20 cellular contexts compared by ENCODE assay signal in genomic region chr10:34964166-34964800, GRCh38.
DNase-seq lines count a peak whose midpoint lies in the region; FAIRE-seq and TF ChIP-seq lines count a peak whose summit lies in the region.
"Had no signal": no experiment of that assay in that cellular context is flagged by ENCODE, and none has a peak within 500 bp of the region (broad histone marks: within the 10 kb centered on the region; RNA-seq: fewer than 3 reads in every experiment).

No MANE protein-coding gene starts in this region.

- H3K4me3 ChIP-seq in kidney (ENCODE audit: low read length in 2 of 2) = no peak overlapping the region
- H3K4me3 ChIP-seq in thyroid gland (replicated peaks in 1 of 3) = no peak overlapping the region
- H3K4me3 ChIP-seq: GM23248, HAP-1 had no signal

- H3K9ac ChIP-seq in kidney (ENCODE audit: low read length in 2 of 2) = no peak overlapping the region
- H3K9ac ChIP-seq: GM23248 had no signal

- 64 to 81% methylated on average over 10 to 13 of the region's 13 CpGs for whole genome bisulfite sequencing in thyroid gland, 2 donors

- peaks cover 37% of the 10 kb centered on the region for H3K4me1 Mint-ChIP-seq in nephron progenitor cell
- H3K4me1 Mint-ChIP-seq: CD4-positive, alpha-beta memory T cell had no signal

- H3K36me3 ChIP-seq in kidney (ENCODE audit: control insufficient read depth in 1 of 2, insufficient read depth in 2 of 2, low read length in 2 of 2) (no peaks in the 10 kb centered on the region), thyroid gland (no peaks in the 10 kb centered on the region)
- H3K36me3 ChIP-seq: HAP-1 had no signal

- no peaks in the 10 kb centered on the region for H3K9me3 Mint-ChIP-seq in nephron progenitor cell
- H3K9me3 Mint-ChIP-seq: CD4-positive, alpha-beta memory T cell; HFFc6 had no signal

- no peak for TF ChIP-seq CTCF in VCaP (conservative IDR thresholded peaks at IDR 0.05)
- TF ChIP-seq CTCF in kidney (IDR thresholded peaks at IDR 0.05; ENCODE audit: borderline replicate concordance, extremely low read depth, insufficient read depth) = no peak
- TF ChIP-seq CTCF in nephron progenitor cell (IDR thresholded peaks at IDR 0.05) = no peak
- no peak for TF ChIP-seq CTCF in thyroid gland (IDR thresholded peaks at IDR 0.05)

- intact Hi-C loops in kidney (cut with DNase I) = no loop called here
- intact Hi-C loops in thyroid gland (cut with DNase I) = loop anchor here (10.0 kb wide), 1 partner anchor 299 kb away; no protein-coding TSS in a partner anchor

- H3K4me3 Mint-ChIP-seq in nephron progenitor cell = no peak overlapping the region
- H3K4me3 Mint-ChIP-seq: CD4-positive, alpha-beta memory T cell; HFFc6 had no signal

- peaks cover 6% of the 10 kb centered on the region for H3K27me3 Mint-ChIP-seq in nephron progenitor cell (ENCODE audit: low read depth, poor library complexity)

- H3K9me3 ChIP-seq in kidney (ENCODE audit: control insufficient read depth in 1 of 2, low read length in 2 of 2) = no peaks in the 10 kb centered on the region
- H3K9me3 ChIP-seq in thyroid gland = no peaks in the 10 kb centered on the region
- H3K9me3 ChIP-seq: HAP-1 had no signal

- H3K27ac ChIP-seq in VCaP (peak overlapping the region; percentile 41; the same call in 1 of the 2 replicates), kidney (ENCODE audit: low read depth in 2 of 2, low read length in 2 of 2) (no peak overlapping the region), thyroid gland (peak overlapping the region; percentile 72 to 91 (median 77))
- H3K27ac ChIP-seq: GM23248 had no signal

- no peaks in the 10 kb centered on the region for H3K36me3 Mint-ChIP-seq in nephron progenitor cell (ENCODE audit: low read depth)
- H3K36me3 Mint-ChIP-seq: CD4-positive, alpha-beta memory T cell had no signal

- DNase-seq in kidney (peak; percentile 58), nephron progenitor cell (no peak), thyroid gland (peak; percentile 71 to 74), glomerular visceral epithelial cell (ENCODE audit: extremely low spot score) (no peak), NCI-H526 treated with DMSO at 0.1 percent for 48 hours (lab: John Stamatoyannopoulos, UW) (no peak)
- no peak for DNase-seq in activated CD4-positive, alpha-beta T cell treated with anti-CD3 and anti-CD28 coated beads for 48 hours
- DNase-seq: C1 segment of cervical spinal cord; Calu3; CD4-positive, alpha-beta memory T cell; COR-L47; DMS53; DMS79 treated with DMSO at 0.1 percent for 48 hours; GF-D8; GM23248; HFFc6 had no signal

- H3K27ac Mint-ChIP-seq in nephron progenitor cell = peak overlapping the region; percentile 72
- H3K27ac Mint-ChIP-seq: CD4-positive, alpha-beta memory T cell; HFFc6 had no signal

- H3K4me1 ChIP-seq in kidney (ENCODE audit: control insufficient read depth in 1 of 2, insufficient read depth in 1 of 2, low read depth in 1 of 2, low read length in 2 of 2) = no peaks in the 10 kb centered on the region
- H3K4me1 ChIP-seq in thyroid gland = peaks cover 35 to 47% of the 10 kb centered on the region in 2 donors
- H3K4me1 ChIP-seq: HAP-1 had no signal

- FAIRE-seq in kidney (lab: Jason Lieb, UNC) = no peak
- FAIRE-seq: GM12891, GM18507, H54 had no signal

- no peaks in the 10 kb centered on the region for H3K27me3 ChIP-seq in thyroid gland

- no peak for TF ChIP-seq POLR2A in thyroid gland (IDR thresholded peaks at IDR 0.05)

Comparison
In these comparisons a context has a peak if more than half of its experiments do, and no peak if none do; other contexts are left out.
1. H3K27ac ChIP-seq: peak in VCaP (single experiment) and thyroid gland (3 of 3); none in kidney (0 of 2).
2. DNase-seq: peak in kidney (single experiment) and thyroid gland (2 of 2); none in nephron progenitor cell (single experiment), activated CD4-positive, alpha-beta T cell treated with anti-CD3 and anti-CD28 coated beads for 48 hours (single experiment), glomerular visceral epithelial cell (single experiment) and NCI-H526 treated with DMSO at 0.1 percent for 48 hours (single experiment).